In genomic region chr11:70547821-70548670, GRCh38 we compare ENCODE assay signal across 15 cellular contexts.
A peak's percentile ranks its signal among the peaks of the same experiment; 100 is the strongest.
DNase-seq lines count a peak whose midpoint lies in the region; ATAC-seq and TF ChIP-seq lines count a peak whose summit lies in the region.
"Had no signal": no experiment of that assay in that cellular context is flagged by ENCODE, and none has a peak within 500 bp of the region (broad histone marks: within the 10 kb centered on the region; RNA-seq: fewer than 3 reads in every experiment).

No MANE protein-coding gene starts in this region.

- H3K9me3 ChIP-seq in BE2C (no peaks in the 10 kb centered on the region), H9 (ENCODE audit: control insufficient read depth, low read depth, low read length) (no peaks in the 10 kb centered on the region), heart right ventricle (no peaks in the 10 kb centered on the region)
- H3K9me3 ChIP-seq: pancreas had no signal

- no peaks in the 10 kb centered on the region for H3K27me3 Mint-ChIP-seq in H9 (ENCODE audit: low read depth)
- peaks cover 5% of the 10 kb centered on the region for H3K27me3 Mint-ChIP-seq in stimulated activated naive CD8-positive, alpha-beta T cell treated with anti-CD3 and anti-CD28 coated beads, Interleukin-15, amount 100 ng/mL, for 72 hours

- H3K36me3 ChIP-seq in BE2C (no peaks in the 10 kb centered on the region), heart right ventricle (no peaks in the 10 kb centered on the region)
- H3K36me3 ChIP-seq: pancreas had no signal

- H4K91ac ChIP-seq in H9 (ENCODE audit: insufficient read length, low read depth, low read length): no peak overlapping the region

- peak overlapping the region; percentile 8 to 55 (median 44); a peak in 4 of 7 replicates for H3K27ac Mint-ChIP-seq in H9
- H3K27ac Mint-ChIP-seq in stimulated activated naive CD8-positive, alpha-beta T cell treated with anti-CD3 and anti-CD28 coated beads, Interleukin-15, amount 100 ng/mL, for 72 hours: peak overlapping the region in 1 of 2 donors; percentile 71
- H3K27ac Mint-ChIP-seq: effector memory CD8-positive, alpha-beta T cell had no signal

- POLR2A ChIA-PET in HEK293T (lab: Yijun Ruan, JAX): no interaction called here

- intact Hi-C loops in heart right ventricle (cut with DNase I): no loop called here

- no peak overlapping the region for H3K4me2 ChIP-seq in H9 (ENCODE audit: insufficient read depth, insufficient read length, low read length)

- no peak overlapping the region for H3K9ac ChIP-seq in H9 (ENCODE audit: extremely low read depth, insufficient read length, low read length)

- H3K4me1 ChIP-seq in BE2C: peaks cover 11% of the 10 kb centered on the region
- H3K4me1 ChIP-seq in H9 (ENCODE audit: insufficient read depth, low read length): peaks cover 15% of the 10 kb centered on the region; the same call in 1 of the 2 replicates
- peaks cover 0 to 5% (median 0%) of the 10 kb centered on the region in 9 donors for H3K4me1 ChIP-seq in heart right ventricle
- H3K4me1 ChIP-seq in foreskin keratinocyte: no peaks in the 10 kb centered on the region
- H3K4me1 ChIP-seq: pancreas had no signal

- no peak overlapping the region for H3K18ac ChIP-seq in H9 (ENCODE audit: insufficient read length, low read depth, low read length)

- H3K79me1 ChIP-seq in H9 (ENCODE audit: insufficient read depth, low read depth, low read length, poor library complexity, severe bottlenecking): no peaks in the 10 kb centered on the region

- no peak overlapping the region for H4K8ac ChIP-seq in H9 (replicated peaks; ENCODE audit: insufficient read length, low read depth, low read length)

- H3T11ph ChIP-seq in H9 (ENCODE audit: low read length): no peak overlapping the region

- no peak overlapping the region for H2BK5ac ChIP-seq in H9 (ENCODE audit: insufficient read length, low read length)

- no peak overlapping the region; the same call in 1 of the 2 replicates for H3K14ac ChIP-seq in H9 (ENCODE audit: insufficient read depth, low read length)

- no peak overlapping the region for H2BK20ac ChIP-seq in H9 (ENCODE audit: low read depth, low read length, poor library complexity, severe bottlenecking)

- ATAC-seq in heart right ventricle (peak in 7 of 8 donors; percentile 24 to 88 (median 54)), HG02798 (IDR thresholded peaks at IDR 0.05; ENCODE audit: poor library complexity, unreplicated experiment) (no peak), foreskin keratinocyte (no peak)
- ATAC-seq in stimulated activated naive CD8-positive, alpha-beta T cell treated with anti-CD3 and anti-CD28 coated beads, Interleukin-15, amount 100 ng/mL, for 72 hours: no peak
- ATAC-seq: effector memory CD8-positive, alpha-beta T cell had no signal

- H3K79me2 ChIP-seq in H9 (ENCODE audit: insufficient read depth, low read length): no peaks in the 10 kb centered on the region

- H3K4me3 ChIP-seq in BE2C (ENCODE audit: low read depth, low read length) (peak overlapping the region; percentile 3; the same call in 1 of the 2 replicates), heart right ventricle (no peak overlapping the region)
- H3K4me3 ChIP-seq: K562, pancreas had no signal

- no peak overlapping the region for H4K5ac ChIP-seq in H9 (ENCODE audit: insufficient read length, low read depth, low read length)

- no peaks in the 10 kb centered on the region for H4K20me1 ChIP-seq in H9 (ENCODE audit: control insufficient read depth, insufficient read depth, insufficient read length)

- H3K9me3 Mint-ChIP-seq in H9: no peaks in the 10 kb centered on the region
- H3K9me3 Mint-ChIP-seq in stimulated activated naive CD8-positive, alpha-beta T cell treated with anti-CD3 and anti-CD28 coated beads, Interleukin-15, amount 100 ng/mL, for 72 hours: no peaks in the 10 kb centered on the region
- H3K9me3 Mint-ChIP-seq: effector memory CD8-positive, alpha-beta T cell had no signal

- DNase-seq in BE2C: peak; percentile 71
- DNase-seq in H9: no peak
- DNase-seq in NCI-H69 (lab: John Stamatoyannopoulos, UW): peak; percentile 37
- peak in 1 of 2 donors; percentile 20 for DNase-seq in heart right ventricle
- DNase-seq in stimulated activated naive CD8-positive, alpha-beta T cell treated with anti-CD3 and anti-CD28 coated beads, Interleukin-15, amount 100 ng/mL, for 72 hours: no peak
- DNase-seq in HEK293T (ENCODE audit: extremely low spot score): no peak
- DNase-seq in foreskin keratinocyte: no peak
- DNase-seq: activated CD4-positive, alpha-beta T cell treated with anti-CD3 and anti-CD28 coated beads for 1 hour; activated naive CD4-positive, alpha-beta T cell treated with anti-CD3 and anti-CD28 coated beads, Interleukin-2, amount 50 U/mL, for 16 hours; effector memory CD8-positive, alpha-beta T cell; NCI-H1417 treated with DMSO at 0.1 percent for 48 hours; SW 1271 had no signal

- no peak overlapping the region for H3K27ac ChIP-seq in H9 (ENCODE audit: insufficient read length, low read depth, low read length)
- no peak overlapping the region for H3K27ac ChIP-seq in heart right ventricle
- no peak overlapping the region for H3K27ac ChIP-seq in foreskin keratinocyte
- H3K27ac ChIP-seq: pancreas had no signal

- H3K4me3 Mint-ChIP-seq in H9: no peak overlapping the region
- no peak overlapping the region for H3K4me3 Mint-ChIP-seq in stimulated activated naive CD8-positive, alpha-beta T cell treated with anti-CD3 and anti-CD28 coated beads, Interleukin-15, amount 100 ng/mL, for 72 hours
- H3K4me3 Mint-ChIP-seq: effector memory CD8-positive, alpha-beta T cell had no signal

- no peaks in the 10 kb centered on the region for H3K36me3 Mint-ChIP-seq in H9 (ENCODE audit: insufficient read depth in 1 of 3, low read depth in 3 of 3)

- H2AK5ac ChIP-seq in H9 (ENCODE audit: insufficient read length, low read length): no peak overlapping the region

- no peak overlapping the region for H2AFZ ChIP-seq in H9 (ENCODE audit: low read length)

- WGBS in H9 (ENCODE audit: extremely low coverage, insufficient read length, low lambda C conversion rate): no CpG with 5 or more reads among the region's 22 CpGs
- 61 to 63% methylated on average over 22 of the region's 22 CpGs for WGBS in heart right ventricle, 2 donors

- no peak overlapping the region for H2BK12ac ChIP-seq in H9 (ENCODE audit: insufficient read length, low read depth, low read length)

- H3K4me1 Mint-ChIP-seq in H9: peaks cover 44% of the 10 kb centered on the region in 2 experiments
- no peaks in the 10 kb centered on the region for H3K4me1 Mint-ChIP-seq in stimulated activated naive CD8-positive, alpha-beta T cell treated with anti-CD3 and anti-CD28 coated beads, Interleukin-15, amount 100 ng/mL, for 72 hours

- H3K4ac ChIP-seq in H9 (ENCODE audit: low read depth, low read length): no peak overlapping the region

- no peak overlapping the region for H2BK120ac ChIP-seq in H9 (ENCODE audit: low read depth, low read length, poor library complexity, severe bottlenecking)

- H3K23me2 ChIP-seq in H9 (ENCODE audit: insufficient read length, low read depth, low read length, poor library complexity, severe bottlenecking): no peaks in the 10 kb centered on the region

- TF ChIP-seq CTCF in BE2C (IDR thresholded peaks at IDR 0.05; ENCODE audit: low read depth, low read length): peak; percentile 44
- no peak; the same call in 2 of the 3 replicates for TF ChIP-seq CTCF in H9 (conservative IDR thresholded peaks at IDR 0.05)
- TF ChIP-seq CTCF in heart right ventricle (IDR thresholded peaks at IDR 0.05): no peak
- TF ChIP-seq CTCF in foreskin keratinocyte (conservative IDR thresholded peaks at IDR 0.05): no peak

- no peak overlapping the region for H3K23ac ChIP-seq in H9 (ENCODE audit: insufficient read length, low read depth, low read length)

- H3K27me3 ChIP-seq in BE2C: no peaks in the 10 kb centered on the region
- H3K27me3 ChIP-seq in H9 (ENCODE audit: insufficient read depth, low read length): no peaks in the 10 kb centered on the region
- peaks cover 0 to 41% (median 6%) of the 10 kb centered on the region in 7 donors for H3K27me3 ChIP-seq in heart right ventricle
- H3K27me3 ChIP-seq in foreskin keratinocyte: no peaks in the 10 kb centered on the region
- H3K27me3 ChIP-seq: pancreas had no signal

- H2BK15ac ChIP-seq in H9 (ENCODE audit: low read depth, low read length): no peak overlapping the region

- CTCF ChIA-PET in HEK293T (lab: Yijun Ruan, JAX): interaction anchor here (0.6 kb wide), 1 partner anchor 23 kb away, joined by 3 read pairs; no protein-coding TSS in a partner anchor

- no peak overlapping the region for H3K56ac ChIP-seq in H9 (ENCODE audit: insufficient read length, low read depth, low read length)

TF ChIP-seq in HEK293T, 16 proteins besides CTCF, POLR2A, EP300 and RAD21:
- TF ChIP-seq NFRKB (IDR thresholded peaks at IDR 0.05) (no peak), LEF1 (IDR thresholded peaks at IDR 0.05; ENCODE audit: borderline replicate concordance) (no peak), SUZ12 (IDR thresholded peaks at IDR 0.05) (no peak), ARNT (IDR thresholded peaks at IDR 0.05) (no peak)

Comparison
In these comparisons a context has a peak if more than half of its experiments do, and no peak if none do; other contexts are left out.
1. DNase-seq: peak in BE2C (single experiment) and NCI-H69 (single experiment); none in H9 (single experiment), stimulated activated naive CD8-positive, alpha-beta T cell treated with anti-CD3 and anti-CD28 coated beads, Interleukin-15, amount 100 ng/mL, for 72 hours (0 of 2), HEK293T (single experiment) and foreskin keratinocyte (0 of 2).
2. ATAC-seq: peak in heart right ventricle (7 of 8); none in stimulated activated naive CD8-positive, alpha-beta T cell treated with anti-CD3 and anti-CD28 coated beads, Interleukin-15, amount 100 ng/mL, for 72 hours (single experiment), HG02798 (single experiment) and foreskin keratinocyte (single experiment).